Comparison of ENCODE assay signal across 24 cellular contexts in genomic region chr7:2445898-2446555, GRCh38. TPM values are rescaled to one million over a fixed set of nuclear protein-coding genes. Genes with fewer than 3 reads are reported as not detected.
DNase-seq lines count a peak whose midpoint lies in the region; ATAC-seq and TF ChIP-seq lines count a peak whose summit lies in the region.
"Had no signal": no experiment of that assay in that cellular context is flagged by ENCODE, and none has a peak within 500 bp of the region (broad histone marks: within the 10 kb centered on the region; RNA-seq: fewer than 3 reads in every experiment).

No MANE protein-coding gene starts in this region.

- in situ Hi-C loops in GM23248 (cut with MboI) = no loop called here

- intact Hi-C loops in vagina (cut with DNase I) = no loop called here

- H3K9me3 Mint-ChIP-seq in activated naive CD4-positive, alpha-beta T cell treated with anti-CD3 and anti-CD28 coated beads, Interleukin-2, amount 10 ng/mL, durations not matched to agents 7 days and 5 days = no peaks in the 10 kb centered on the region
- H3K9me3 Mint-ChIP-seq: GM23338; memory B cell; stimulated activated effector memory CD8-positive, alpha-beta T cell treated with anti-CD3 and anti-CD28 coated beads, Interleukin-12 subunit alpha, Interleukin-12 subunit beta, amount 100 ng/mL, for 72 hours had no signal

- no peaks in the 10 kb centered on the region for H4K20me1 ChIP-seq in GM23248 (ENCODE audit: insufficient read depth)

- H3K9ac ChIP-seq in GM23248 = no peak overlapping the region

- H3K36me3 Mint-ChIP-seq in activated naive CD4-positive, alpha-beta T cell treated with anti-CD3 and anti-CD28 coated beads, Interleukin-2, amount 10 ng/mL, durations not matched to agents 7 days and 5 days = no peaks in the 10 kb centered on the region
- H3K36me3 Mint-ChIP-seq: memory B cell had no signal

- H3K9me3 ChIP-seq in GM23248 (ENCODE audit: low read depth) (no peaks in the 10 kb centered on the region), vagina (no peaks in the 10 kb centered on the region)

- no peak overlapping the region for H3K4me3 ChIP-seq in GM23248
- no peak overlapping the region for H3K4me3 ChIP-seq in vagina
- H3K4me3 ChIP-seq: coronary artery, GM23338 had no signal

- DNase-seq in GM23248 = peak; percentile 22
- DNase-seq in cerebellum (ENCODE audit: low spot score) = peak; percentile 60
- peak; percentile 34 for DNase-seq in midbrain (lab: John Stamatoyannopoulos, UW)
- DNase-seq in vagina (ENCODE audit: extremely low spot score in 2 of 2) = no peak
- DNase-seq in activated naive CD4-positive, alpha-beta T cell treated with anti-CD3 and anti-CD28 coated beads, Interleukin-2, amount 10 ng/mL, durations not matched to agents 7 days and 5 days = no peak
- no peak for DNase-seq in NCI-H510A (lab: John Stamatoyannopoulos, UW)
- DNase-seq: activated effector memory CD4-positive, alpha-beta T cell treated with anti-CD3 and anti-CD28 coated beads, Interleukin-2, amount 50 U/mL, for 16 hours; brain microvascular endothelial cell; GF-D8; kidney glomerular epithelial cell; NCI-H1436; NCI-H510A treated with DMSO at 0.1 percent for 48 hours; NK-92 treated with Interleukin-12 subunit alpha and Interleukin-12 subunit beta, amount 100 ng/mL, for 24 hours; occipital lobe; SHP77 treated with DMSO at 0.1 percent for 48 hours had no signal

- no peak for ATAC-seq in GM21717 (IDR thresholded peaks at IDR 0.05; ENCODE audit: unreplicated experiment)
- ATAC-seq: GM23338; stimulated activated effector memory CD8-positive, alpha-beta T cell treated with anti-CD3 and anti-CD28 coated beads, Interleukin-12 subunit alpha, Interleukin-12 subunit beta, amount 100 ng/mL, for 72 hours had no signal

- H3K9me2 ChIP-seq in GM23248 (ENCODE audit: insufficient read depth) = no peaks in the 10 kb centered on the region

- no peak overlapping the region for H3K27ac ChIP-seq in GM23248
- peak overlapping the region; percentile 76 for H3K27ac ChIP-seq in vagina
- H3K27ac ChIP-seq: brain microvascular endothelial cell had no signal

- H3K79me2 ChIP-seq in GM23248 (ENCODE audit: insufficient read depth) = no peaks in the 10 kb centered on the region

- no peak overlapping the region for H2AFZ ChIP-seq in GM23248
- H2AFZ ChIP-seq: GM23338 had no signal

- no peak overlapping the region for H3K4me2 ChIP-seq in GM23248 (ENCODE audit: unreplicated experiment)
- H3K4me2 ChIP-seq: GM23338 had no signal

- H3K4me1 ChIP-seq in GM23248 (ENCODE audit: insufficient read depth) = peaks cover 14% of the 10 kb centered on the region
- H3K4me1 ChIP-seq in vagina = peaks cover 20% of the 10 kb centered on the region

- no peak overlapping the region for H3K4me3 Mint-ChIP-seq in activated naive CD4-positive, alpha-beta T cell treated with anti-CD3 and anti-CD28 coated beads, Interleukin-2, amount 10 ng/mL, durations not matched to agents 7 days and 5 days
- H3K4me3 Mint-ChIP-seq: GM23338; memory B cell; stimulated activated effector memory CD8-positive, alpha-beta T cell treated with anti-CD3 and anti-CD28 coated beads, Interleukin-12 subunit alpha, Interleukin-12 subunit beta, amount 100 ng/mL, for 72 hours had no signal

- H3K36me3 ChIP-seq in GM23248 (ENCODE audit: low read depth) (no peaks in the 10 kb centered on the region), vagina (no peaks in the 10 kb centered on the region)
- H3K36me3 ChIP-seq: brain microvascular endothelial cell had no signal

- TF ChIP-seq CTCF in vagina (IDR thresholded peaks at IDR 0.05) = no peak

- CTCF ChIA-PET in activated naive CD4-positive, alpha-beta T cell treated with anti-CD3 and anti-CD28 coated beads, Interleukin-2, amount 10 ng/mL, durations not matched to agents 7 days and 5 days (lab: Charles Lee) = no interaction called here

- WGBS in GM23248 (ENCODE audit: low coverage in 1 of 2, low lambda C conversion rate in 2 of 2, missing lambda C conversion rate in 2 of 2), 2 experiments = 48 to 53% methylated on average over 16 to 21 of the region's 21 CpGs

- no peak for TF ChIP-seq POLR2A in vagina (IDR thresholded peaks at IDR 0.05)

- H3F3A ChIP-seq in GM23248 (ENCODE audit: insufficient read depth) = peaks cover 11% of the 10 kb centered on the region; the same call in 1 of the 2 replicates

- H3K27me3 Mint-ChIP-seq in activated naive CD4-positive, alpha-beta T cell treated with anti-CD3 and anti-CD28 coated beads, Interleukin-2, amount 10 ng/mL, durations not matched to agents 7 days and 5 days = peaks cover 8% of the 10 kb centered on the region
- H3K27me3 Mint-ChIP-seq: memory B cell had no signal

- H3K27ac Mint-ChIP-seq in activated naive CD4-positive, alpha-beta T cell treated with anti-CD3 and anti-CD28 coated beads, Interleukin-2, amount 10 ng/mL, durations not matched to agents 7 days and 5 days = no peak overlapping the region
- H3K27ac Mint-ChIP-seq: GM23338, memory B cell had no signal

- H3K4me1 Mint-ChIP-seq in activated naive CD4-positive, alpha-beta T cell treated with anti-CD3 and anti-CD28 coated beads, Interleukin-2, amount 10 ng/mL, durations not matched to agents 7 days and 5 days = no peaks in the 10 kb centered on the region
- H3K4me1 Mint-ChIP-seq: GM23338 had no signal

- H3K27me3 ChIP-seq in GM23248 (replicated peaks; ENCODE audit: insufficient read depth) (no peaks in the 10 kb centered on the region), vagina (no peaks in the 10 kb centered on the region)
- H3K27me3 ChIP-seq: brain microvascular endothelial cell had no signal

RNA-seq across cellular contexts. Expression of gene GRIFIN, which starts 30.2 kb away (rescaled TPM):
- total RNA-seq in GM23248 (2014; rRNA removed; shearing (Covaris generic)) = not detected in 2 replicates
- not detected in 2 replicates for polyA plus RNA-seq in GM23248 (2016; fragmentation: Nextera tagmentation; extraction: Ambion mirVana)
- total RNA-seq in cerebellum = not detected
- not detected for total RNA-seq in vagina
- total RNA-seq: fibroblast of lung, glomerular endothelial cell, GM23338, HT1080, occipital lobe had no signal
- polyA plus RNA-seq: adipose tissue, fibroblast of lung, GM23338 had no signal

RNA-seq across cellular contexts. Expression of gene CHST12, which starts 42.6 kb away (rescaled TPM):
- 9.0 and 10.6 TPM in 2 replicates for total RNA-seq in GM23248 (2014; rRNA removed; shearing (Covaris generic))
- polyA plus RNA-seq in GM23248 (2016; fragmentation: Nextera tagmentation; extraction: Ambion mirVana) = 33.7 and 36.8 TPM in 2 replicates
- total RNA-seq in cerebellum (5.4 TPM), vagina (26.3 TPM)

Comparison
In these comparisons a context has a peak if more than half of its experiments do, and no peak if none do; other contexts are left out.
1. DNase-seq: peak in GM23248 (single experiment), cerebellum (single experiment) and midbrain (single experiment); none in vagina (0 of 2), activated naive CD4-positive, alpha-beta T cell treated with anti-CD3 and anti-CD28 coated beads, Interleukin-2, amount 10 ng/mL, durations not matched to agents 7 days and 5 days (single experiment) and NCI-H510A (single experiment).